ENCODE assay signal across 2 cellular contexts in the genomic region with DNA sequence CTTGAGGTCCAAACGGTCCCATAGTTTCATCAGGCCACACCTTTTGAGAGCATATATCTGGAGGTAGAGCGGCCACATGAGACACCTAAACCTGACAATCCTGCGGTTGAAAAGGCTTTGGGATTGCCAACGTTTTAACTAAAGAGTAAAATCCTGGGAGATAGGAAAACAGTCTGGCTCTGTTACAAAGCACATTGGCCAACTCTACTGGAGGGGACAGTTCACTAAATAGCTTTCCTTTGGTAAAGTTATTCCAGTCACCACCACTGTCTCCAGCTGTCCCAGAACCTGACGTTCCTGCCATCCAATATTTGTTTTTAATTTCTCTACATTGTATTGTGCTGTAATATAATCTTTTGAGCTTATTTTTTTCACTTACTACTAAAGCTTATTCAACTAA.
TF ChIP-seq lines count a peak whose summit lies in the region.

No MANE protein-coding gene starts in this region.

TF ChIP-seq in A549, 52 proteins besides CTCF, POLR2A, EP300 and RAD21:
- TF ChIP-seq, protein P1, sequence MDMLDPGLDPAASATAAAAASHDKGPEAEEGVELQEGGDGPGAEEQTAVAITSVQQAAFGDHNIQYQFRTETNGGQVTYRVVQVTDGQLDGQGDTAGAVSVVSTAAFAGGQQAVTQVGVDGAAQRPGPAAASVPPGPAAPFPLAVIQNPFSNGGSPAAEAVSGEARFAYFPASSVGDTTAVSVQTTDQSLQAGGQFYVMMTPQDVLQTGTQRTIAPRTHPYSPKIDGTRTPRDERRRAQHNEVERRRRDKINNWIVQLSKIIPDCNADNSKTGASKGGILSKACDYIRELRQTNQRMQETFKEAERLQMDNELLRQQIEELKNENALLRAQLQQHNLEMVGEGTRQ (IDR thresholded peaks at IDR 0.05), result no peak
- TF ChIP-seq GATA3 (IDR thresholded peaks at IDR 0.05; ENCODE audit: borderline replicate concordance) (no peak), ZSCAN20 (CRISPR knock-in tag; IDR thresholded peaks at IDR 0.05) (no peak), CBX2 (IDR thresholded peaks at IDR 0.05; ENCODE audit: borderline replicate concordance, low read depth) (no peak), NR3C1 (IDR thresholded peaks at IDR 0.05) (no peak), HDAC2 (IDR thresholded peaks at IDR 0.05) (no peak), MYC (IDR thresholded peaks at IDR 0.05; ENCODE audit: borderline replicate concordance, low read length) (no peak), ZNF302 (CRISPR knock-in tag; IDR thresholded peaks at IDR 0.05) (no peak), CEBPB (IDR thresholded peaks at IDR 0.05) (no peak)

TF ChIP-seq in GM12878, 131 proteins besides CTCF, POLR2A, EP300 and RAD21:
- TF ChIP-seq SRF (IDR thresholded peaks at IDR 0.05; ENCODE audit: low read depth in 2 of 2, low read length in 2 of 2) (no peak), NFIC (IDR thresholded peaks at IDR 0.05; ENCODE audit: low read depth, low read length) (no peak), ZSCAN29 (IDR thresholded peaks at IDR 0.05) (no peak), CHD2 (IDR thresholded peaks at IDR 0.05; ENCODE audit: borderline replicate concordance, low read depth, low read length) (no peak), FOXM1 (IDR thresholded peaks at IDR 0.05; ENCODE audit: low read depth, low read length) (no peak), GATAD2B (conservative IDR thresholded peaks at IDR 0.05; ENCODE audit: low read depth) (no peak), TCF7 (IDR thresholded peaks at IDR 0.05; ENCODE audit: borderline replicate concordance) (no peak), CREM (IDR thresholded peaks at IDR 0.05; ENCODE audit: low read depth) (no peak), IKZF1 (conservative IDR thresholded peaks at IDR 0.05) (no peak), POLR2AphosphoS2 (IDR thresholded peaks at IDR 0.05; ENCODE audit: low read depth, low read length) (no peak), PAX8 (IDR thresholded peaks at IDR 0.05) (no peak), MTA2 (IDR thresholded peaks at IDR 0.05; ENCODE audit: low read depth) (no peak), ETV6 (conservative IDR thresholded peaks at IDR 0.05 in 1 of 2, IDR thresholded peaks at IDR 0.05 in 1 of 2; ENCODE audit: borderline replicate concordance in 1 of 2, low read depth in 1 of 2) (no peak)
- TF ChIP-seq, protein P2, sequence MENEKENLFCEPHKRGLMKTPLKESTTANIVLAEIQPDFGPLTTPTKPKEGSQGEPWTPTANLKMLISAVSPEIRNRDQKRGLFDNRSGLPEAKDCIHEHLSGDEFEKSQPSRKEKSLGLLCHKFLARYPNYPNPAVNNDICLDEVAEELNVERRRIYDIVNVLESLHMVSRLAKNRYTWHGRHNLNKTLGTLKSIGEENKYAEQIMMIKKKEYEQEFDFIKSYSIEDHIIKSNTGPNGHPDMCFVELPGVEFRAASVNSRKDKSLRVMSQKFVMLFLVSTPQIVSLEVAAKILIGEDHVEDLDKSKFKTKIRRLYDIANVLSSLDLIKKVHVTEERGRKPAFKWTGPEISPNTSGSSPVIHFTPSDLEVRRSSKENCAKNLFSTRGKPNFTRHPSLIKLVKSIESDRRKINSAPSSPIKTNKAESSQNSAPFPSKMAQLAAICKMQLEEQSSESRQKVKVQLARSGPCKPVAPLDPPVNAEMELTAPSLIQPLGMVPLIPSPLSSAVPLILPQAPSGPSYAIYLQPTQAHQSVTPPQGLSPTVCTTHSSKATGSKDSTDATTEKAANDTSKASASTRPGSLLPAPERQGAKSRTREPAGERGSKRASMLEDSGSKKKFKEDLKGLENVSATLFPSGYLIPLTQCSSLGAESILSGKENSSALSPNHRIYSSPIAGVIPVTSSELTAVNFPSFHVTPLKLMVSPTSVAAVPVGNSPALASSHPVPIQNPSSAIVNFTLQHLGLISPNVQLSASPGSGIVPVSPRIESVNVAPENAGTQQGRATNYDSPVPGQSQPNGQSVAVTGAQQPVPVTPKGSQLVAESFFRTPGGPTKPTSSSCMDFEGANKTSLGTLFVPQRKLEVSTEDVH (IDR thresholded peaks at IDR 0.05; ENCODE audit: low read depth, partially characterized antibody), result no peak
- TF ChIP-seq, protein P3, sequence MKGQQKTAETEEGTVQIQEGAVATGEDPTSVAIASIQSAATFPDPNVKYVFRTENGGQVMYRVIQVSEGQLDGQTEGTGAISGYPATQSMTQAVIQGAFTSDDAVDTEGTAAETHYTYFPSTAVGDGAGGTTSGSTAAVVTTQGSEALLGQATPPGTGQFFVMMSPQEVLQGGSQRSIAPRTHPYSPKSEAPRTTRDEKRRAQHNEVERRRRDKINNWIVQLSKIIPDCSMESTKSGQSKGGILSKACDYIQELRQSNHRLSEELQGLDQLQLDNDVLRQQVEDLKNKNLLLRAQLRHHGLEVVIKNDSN (IDR thresholded peaks at IDR 0.05; ENCODE audit: borderline replicate concordance, extremely low read length, insufficient read depth, low read depth, low read length), result no peak
- TF ChIP-seq, protein P4, sequence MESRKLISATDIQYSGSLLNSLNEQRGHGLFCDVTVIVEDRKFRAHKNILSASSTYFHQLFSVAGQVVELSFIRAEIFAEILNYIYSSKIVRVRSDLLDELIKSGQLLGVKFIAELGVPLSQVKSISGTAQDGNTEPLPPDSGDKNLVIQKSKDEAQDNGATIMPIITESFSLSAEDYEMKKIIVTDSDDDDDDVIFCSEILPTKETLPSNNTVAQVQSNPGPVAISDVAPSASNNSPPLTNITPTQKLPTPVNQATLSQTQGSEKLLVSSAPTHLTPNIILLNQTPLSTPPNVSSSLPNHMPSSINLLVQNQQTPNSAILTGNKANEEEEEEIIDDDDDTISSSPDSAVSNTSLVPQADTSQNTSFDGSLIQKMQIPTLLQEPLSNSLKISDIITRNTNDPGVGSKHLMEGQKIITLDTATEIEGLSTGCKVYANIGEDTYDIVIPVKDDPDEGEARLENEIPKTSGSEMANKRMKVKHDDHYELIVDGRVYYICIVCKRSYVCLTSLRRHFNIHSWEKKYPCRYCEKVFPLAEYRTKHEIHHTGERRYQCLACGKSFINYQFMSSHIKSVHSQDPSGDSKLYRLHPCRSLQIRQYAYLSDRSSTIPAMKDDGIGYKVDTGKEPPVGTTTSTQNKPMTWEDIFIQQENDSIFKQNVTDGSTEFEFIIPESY (IDR thresholded peaks at IDR 0.05), result no peak
- TF ChIP-seq, protein P5, sequence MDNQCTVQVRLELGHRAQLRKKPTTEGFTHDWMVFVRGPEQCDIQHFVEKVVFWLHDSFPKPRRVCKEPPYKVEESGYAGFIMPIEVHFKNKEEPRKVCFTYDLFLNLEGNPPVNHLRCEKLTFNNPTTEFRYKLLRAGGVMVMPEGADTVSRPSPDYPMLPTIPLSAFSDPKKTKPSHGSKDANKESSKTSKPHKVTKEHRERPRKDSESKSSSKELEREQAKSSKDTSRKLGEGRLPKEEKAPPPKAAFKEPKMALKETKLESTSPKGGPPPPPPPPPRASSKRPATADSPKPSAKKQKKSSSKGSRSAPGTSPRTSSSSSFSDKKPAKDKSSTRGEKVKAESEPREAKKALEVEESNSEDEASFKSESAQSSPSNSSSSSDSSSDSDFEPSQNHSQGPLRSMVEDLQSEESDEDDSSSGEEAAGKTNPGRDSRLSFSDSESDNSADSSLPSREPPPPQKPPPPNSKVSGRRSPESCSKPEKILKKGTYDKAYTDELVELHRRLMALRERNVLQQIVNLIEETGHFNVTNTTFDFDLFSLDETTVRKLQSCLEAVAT (IDR thresholded peaks at IDR 0.05), result no peak
